In genomic region chr20:47521059-47521808, GRCh38 we compare ENCODE assay signal across 13 cellular contexts. TPM values are rescaled to one million over a fixed set of nuclear protein-coding genes. Genes with fewer than 3 reads are reported as not detected.
DNase-seq lines count a peak whose midpoint lies in the region; ATAC-seq and TF ChIP-seq lines count a peak whose summit lies in the region.
"Had no signal": no experiment of that assay in that cellular context is flagged by ENCODE, and none has a peak within 500 bp of the region (broad histone marks: within the 10 kb centered on the region; RNA-seq: fewer than 3 reads in every experiment).

No MANE protein-coding gene starts in this region.

- TF ChIP-seq CTCF in cardiac muscle cell (IDR thresholded peaks at IDR 0.05; ENCODE audit: low read depth, low read length) (peak; percentile 10), OCI-LY3 (IDR thresholded peaks at IDR 0.05; ENCODE audit: low read depth, low read length) (peak; percentile 34)

- no peaks in the 10 kb centered on the region for H3K27me3 ChIP-seq in cardiac muscle cell
- H3K27me3 ChIP-seq in OCI-LY3 (ENCODE audit: low read depth, low read length), result no peaks in the 10 kb centered on the region
- H3K27me3 ChIP-seq in mesenchymal stem cell (ENCODE audit: control insufficient read depth in 1 of 2, insufficient read depth in 1 of 2, low read length in 2 of 2), result no peaks in the 10 kb centered on the region

- H3K27ac ChIP-seq in cardiac muscle cell, result no peak overlapping the region
- peak overlapping the region; percentile 83 for H3K27ac ChIP-seq in OCI-LY3 (ENCODE audit: low read length)
- H3K27ac ChIP-seq in mesenchymal stem cell (ENCODE audit: low read length, poor library complexity, severe bottlenecking), result no peak overlapping the region
- H3K27ac ChIP-seq: coronary artery had no signal

- H3K9me3 Mint-ChIP-seq in effector memory CD8-positive, alpha-beta T cell, result peaks cover 3 to 8% of the 10 kb centered on the region in 2 donors
- H3K9me3 Mint-ChIP-seq in stimulated activated naive B cell treated with anti-CD40 and anti-IgM and Interleukin-4, amounts not matched to agents 10 μg/mL and 1 μg/mL and 100 μg/mL, for 72 hours, result peaks cover 15 to 16% of the 10 kb centered on the region in 2 donors

- H3K27ac Mint-ChIP-seq in effector memory CD8-positive, alpha-beta T cell, result peak overlapping the region; percentile 52 to 90
- H3K27ac Mint-ChIP-seq in stimulated activated naive B cell treated with anti-CD40 and anti-IgM and Interleukin-4, amounts not matched to agents 10 μg/mL and 1 μg/mL and 100 μg/mL, for 72 hours, result peak overlapping the region; percentile 76
- H3K27ac Mint-ChIP-seq: CD14-positive monocyte had no signal

- H3K4me1 Mint-ChIP-seq in effector memory CD8-positive, alpha-beta T cell (ENCODE audit: low read depth in 2 of 2), result peaks cover 17 to 30% of the 10 kb centered on the region in 2 donors
- H3K4me1 Mint-ChIP-seq in stimulated activated naive B cell treated with anti-CD40 and anti-IgM and Interleukin-4, amounts not matched to agents 10 μg/mL and 1 μg/mL and 100 μg/mL, for 72 hours, result peaks cover 20 to 69% of the 10 kb centered on the region in 2 donors

- H2BK120ac ChIP-seq in mesenchymal stem cell (ENCODE audit: low read depth, low read length), result no peak overlapping the region

- H3K9ac ChIP-seq in OCI-LY3 (ENCODE audit: low read length) (peak overlapping the region; percentile 38; the same call in 1 of the 2 replicates), mesenchymal stem cell (ENCODE audit: low read length) (no peak overlapping the region)

- H4K8ac ChIP-seq in mesenchymal stem cell (ENCODE audit: low read length), result no peak overlapping the region

- H4K20me1 ChIP-seq in OCI-LY3 (ENCODE audit: insufficient read depth, low read length), result peaks cover 54% of the 10 kb centered on the region

- H3K23ac ChIP-seq in mesenchymal stem cell (ENCODE audit: low read length in 2 of 2), result no peak overlapping the region

- no peak overlapping the region for H3K4ac ChIP-seq in mesenchymal stem cell (ENCODE audit: low read depth in 1 of 2, low read length in 2 of 2)

- H2BK12ac ChIP-seq in mesenchymal stem cell (ENCODE audit: low read length in 2 of 2), result no peak overlapping the region

- H3K4me1 ChIP-seq in cardiac muscle cell (ENCODE audit: low read depth), result no peaks in the 10 kb centered on the region
- H3K4me1 ChIP-seq in OCI-LY3 (ENCODE audit: low read length), result peaks cover 27% of the 10 kb centered on the region
- peaks cover 1% of the 10 kb centered on the region for H3K4me1 ChIP-seq in mesenchymal stem cell (ENCODE audit: control insufficient read depth, insufficient read depth, low read depth, low read length)

- DNase-seq in cardiac muscle cell (ENCODE audit: low read depth in 1 of 2, low spot score in 1 of 2), result no peak
- no peak for DNase-seq in Right ventricle myocardium inferior (ENCODE audit: missing footprints)
- no peak for DNase-seq in effector memory CD8-positive, alpha-beta T cell
- no peak for DNase-seq in stimulated activated naive B cell treated with anti-CD40 and anti-IgM and Interleukin-4, amounts not matched to agents 10 μg/mL and 1 μg/mL and 100 μg/mL, for 72 hours
- DNase-seq in left lobe of liver (ENCODE audit: low spot score), result no peak
- no peak for DNase-seq in NCI-H1694 (lab: John Stamatoyannopoulos, UW)
- DNase-seq in mesenchymal stem cell, result no peak
- DNase-seq: NCI-H1092; stimulated activated CD4-positive, alpha-beta T cell treated with anti-CD3 and anti-CD28 coated beads, Interleukin-4, amount 100 ng/mL, for 4 hours had no signal

- H2AK5ac ChIP-seq in mesenchymal stem cell (ENCODE audit: low read length, severe bottlenecking), result no peak overlapping the region

- no peak overlapping the region for H3K14ac ChIP-seq in mesenchymal stem cell (ENCODE audit: low read length in 2 of 2)

- ATAC-seq in Right ventricle myocardium inferior (no peak), left lobe of liver (no peak)
- ATAC-seq in effector memory CD8-positive, alpha-beta T cell (replicated peaks), result no peak
- ATAC-seq in stimulated activated naive B cell treated with anti-CD40 and anti-IgM and Interleukin-4, amounts not matched to agents 10 μg/mL and 1 μg/mL and 100 μg/mL, for 72 hours (replicated peaks), result no peak

- 98% methylated on average over 17 of the region's 19 CpGs for whole genome bisulfite sequencing in mesenchymal stem cell

- no peak overlapping the region for H3K4me3 Mint-ChIP-seq in effector memory CD8-positive, alpha-beta T cell
- peak overlapping the region; percentile 15 to 36 for H3K4me3 Mint-ChIP-seq in stimulated activated naive B cell treated with anti-CD40 and anti-IgM and Interleukin-4, amounts not matched to agents 10 μg/mL and 1 μg/mL and 100 μg/mL, for 72 hours
- H3K4me3 Mint-ChIP-seq: CD14-positive monocyte had no signal

- no peak overlapping the region for H2BK15ac ChIP-seq in mesenchymal stem cell (ENCODE audit: low read depth, poor library complexity, severe bottlenecking)

- no peak overlapping the region for H3K18ac ChIP-seq in mesenchymal stem cell (ENCODE audit: low read depth in 1 of 2, low read length in 2 of 2)

- H3K9me3 ChIP-seq in cardiac muscle cell (ENCODE audit: low read depth), result no peaks in the 10 kb centered on the region
- peaks cover 29% of the 10 kb centered on the region for H3K9me3 ChIP-seq in OCI-LY3 (ENCODE audit: insufficient read depth, low read length)
- peaks cover 17% of the 10 kb centered on the region for H3K9me3 ChIP-seq in mesenchymal stem cell (ENCODE audit: control insufficient read depth, low read length)

- H3K4me3 ChIP-seq in cardiac muscle cell (no peak overlapping the region), OCI-LY3 (ENCODE audit: low read length) (peak overlapping the region; percentile 55), mesenchymal stem cell (ENCODE audit: insufficient read depth in 1 of 2, low read depth in 1 of 2, low read length in 2 of 2) (peak overlapping the region in 1 of 2 experiments; percentile 37)
- H3K4me3 ChIP-seq: coronary artery, lung had no signal

- H3K36me3 Mint-ChIP-seq in effector memory CD8-positive, alpha-beta T cell (ENCODE audit: insufficient read depth), result peaks cover 39% of the 10 kb centered on the region
- H3K36me3 Mint-ChIP-seq in stimulated activated naive B cell treated with anti-CD40 and anti-IgM and Interleukin-4, amounts not matched to agents 10 μg/mL and 1 μg/mL and 100 μg/mL, for 72 hours, result peaks cover 55 to 68% of the 10 kb centered on the region in 2 donors

- peak overlapping the region; percentile 45 for H3K4me2 ChIP-seq in OCI-LY3 (ENCODE audit: low read length)
- no peak overlapping the region for H3K4me2 ChIP-seq in mesenchymal stem cell (ENCODE audit: low read length, poor library complexity, severe bottlenecking)

- H4K91ac ChIP-seq in mesenchymal stem cell (ENCODE audit: low read length), result no peak overlapping the region

- intact Hi-C loops in Right ventricle myocardium inferior (cut with DNase I), result no loop called here

- no peaks in the 10 kb centered on the region for H3K36me3 ChIP-seq in cardiac muscle cell
- peaks cover 74% of the 10 kb centered on the region for H3K36me3 ChIP-seq in OCI-LY3 (replicated peaks; ENCODE audit: low read depth, low read length)
- peaks cover 10 to 22% of the 10 kb centered on the region in 2 experiments for H3K36me3 ChIP-seq in mesenchymal stem cell (ENCODE audit: control insufficient read depth in 1 of 2, insufficient read depth in 2 of 2, low read depth in 1 of 2, low read length in 2 of 2)

- H2BK5ac ChIP-seq in mesenchymal stem cell (ENCODE audit: low read depth, low read length, poor library complexity, severe bottlenecking), result no peak overlapping the region

- no peak overlapping the region for H2AFZ ChIP-seq in OCI-LY3 (ENCODE audit: low read depth, low read length)
- H2AFZ ChIP-seq in mesenchymal stem cell (ENCODE audit: low read depth, low read length), result no peak overlapping the region

- peaks cover 29% of the 10 kb centered on the region for H3K79me1 ChIP-seq in mesenchymal stem cell (replicated peaks; ENCODE audit: low read length, poor library complexity, severe bottlenecking)

- H3K79me2 ChIP-seq in OCI-LY3 (ENCODE audit: low read length), result peaks cover 86% of the 10 kb centered on the region

- H3K27me3 Mint-ChIP-seq in effector memory CD8-positive, alpha-beta T cell, result no peaks in the 10 kb centered on the region
- no peaks in the 10 kb centered on the region for H3K27me3 Mint-ChIP-seq in stimulated activated naive B cell treated with anti-CD40 and anti-IgM and Interleukin-4, amounts not matched to agents 10 μg/mL and 1 μg/mL and 100 μg/mL, for 72 hours

RNA-seq across cellular contexts. Expression of gene NCOA3, which starts 19.5 kb away (rescaled TPM):
- 13.2 and 16.2 TPM in 2 replicates for total RNA-seq in cardiac muscle cell
- polyA plus RNA-seq in cardiac muscle cell, result 6.7 and 13.0 TPM in 2 replicates
- 21.6 TPM for total RNA-seq in Right ventricle myocardium inferior
- total RNA-seq in left lobe of liver, result 11.2 TPM
- 16.9 TPM for polyA plus RNA-seq in mesenchymal stem cell (2013, experiment 1 of 2)
- 16.3 TPM for polyA plus RNA-seq in mesenchymal stem cell (2013, experiment 2 of 2)

Comparison
In these comparisons a context has a peak if more than half of its experiments do, and no peak if none do; other contexts are left out.
1. H3K4me3 Mint-ChIP-seq: peak in stimulated activated naive B cell treated with anti-CD40 and anti-IgM and Interleukin-4, amounts not matched to agents 10 μg/mL and 1 μg/mL and 100 μg/mL, for 72 hours (2 of 2); none in effector memory CD8-positive, alpha-beta T cell (0 of 2).